In genomic region chr13:66513728-66514127, GRCh38 we compare ENCODE assay signal across 15 cellular contexts.
A peak's percentile ranks its signal among the peaks of the same experiment; 100 is the strongest.
DNase-seq lines count a peak whose midpoint lies in the region; ATAC-seq and TF ChIP-seq lines count a peak whose summit lies in the region.
"Had no signal": no experiment of that assay in that cellular context is flagged by ENCODE, and none has a peak within 500 bp of the region (broad histone marks: within the 10 kb centered on the region; RNA-seq: fewer than 3 reads in every experiment).

No MANE protein-coding gene starts in this region.

- DNase-seq in LHCN-M2 (ENCODE audit: low read depth) (peak; percentile 59), astrocyte of the spinal cord (ENCODE audit: low read depth, low spot score) (peak; percentile 63), glomerular visceral epithelial cell (ENCODE audit: extremely low spot score) (peak; percentile 13), smooth muscle cell of the brain vasculature (ENCODE audit: low read depth, low spot score) (peak; percentile 15), SW480 (ENCODE audit: low spot score) (no peak)
- DNase-seq: activated CD4-positive, alpha-beta T cell treated with anti-CD3 and anti-CD28 coated beads, Interleukin-2, amount 50 U/mL, for 48 hours; activated naive CD8-positive, alpha-beta T cell treated with anti-CD3 and anti-CD28 coated beads, Interleukin-2, amount 50 U/mL, for 24 hours; activated T-cell treated with anti-CD3 and anti-CD28 coated beads, Interleukin-2, amount 50 U/mL, for 1 hour; cerebellar nuclear complex; natural killer cell; NCI-H2029; NCI-H69 had no signal

- ATAC-seq in GM21825 (IDR thresholded peaks at IDR 0.05; ENCODE audit: unreplicated experiment) (no peak), GM19395 (IDR thresholded peaks at IDR 0.05; ENCODE audit: unreplicated experiment) (no peak)
- ATAC-seq: activated naive CD8-positive, alpha-beta T cell treated with anti-CD3 and anti-CD28 coated beads, Interleukin-2, amount 50 U/mL, for 24 hours; natural killer cell had no signal

- no peak overlapping the region for H3K4me3 ChIP-seq in astrocyte of the spinal cord (ENCODE audit: low read depth, low read length)
- H3K4me3 ChIP-seq: BLaER1 had no signal

- in situ Hi-C loops in astrocyte of the spinal cord (cut with HindIII; ENCODE audit: low sequenced_read_pairs), result no loop called here

- no peak for TF ChIP-seq CTCF in astrocyte of the spinal cord (IDR thresholded peaks at IDR 0.05; ENCODE audit: low read depth, low read length)
